1 cellular context compared by ENCODE assay signal in the genomic region with DNA sequence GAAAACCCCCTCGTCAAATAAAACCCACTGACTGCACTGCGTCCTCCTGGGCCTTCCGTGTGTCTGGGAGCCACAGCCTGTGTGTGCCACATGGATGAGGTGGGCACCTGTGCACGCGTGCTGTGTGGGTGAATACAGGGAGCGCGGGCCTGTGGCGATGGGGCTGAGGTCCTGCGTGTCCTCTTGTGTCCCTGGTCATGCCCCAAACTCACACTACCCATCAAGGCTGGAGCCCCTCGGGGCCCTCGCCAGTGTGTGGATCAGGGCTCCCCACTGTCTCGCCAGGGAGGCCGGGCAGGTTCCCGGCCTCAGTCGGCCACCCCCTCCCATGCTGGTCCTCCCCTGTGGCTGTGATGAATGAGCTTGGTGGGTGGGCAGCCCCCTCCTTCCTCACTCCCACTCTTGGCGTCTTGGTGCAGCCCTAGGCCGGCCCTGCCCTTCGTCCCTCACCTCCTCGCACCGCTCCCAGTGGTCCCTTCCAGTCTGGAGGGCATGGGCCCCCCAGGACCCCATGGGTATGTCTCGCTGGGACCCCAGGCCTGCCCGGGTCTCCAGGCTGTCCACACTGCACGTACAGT.
TF ChIP-seq lines count a peak whose summit lies in the region.

No MANE protein-coding gene starts in this region.

TF ChIP-seq in HepG2, 621 proteins besides CTCF, POLR2A, EP300 and RAD21:
- TF ChIP-seq PLRG1 (conservative IDR thresholded peaks at IDR 0.05) (no peak), AGO2 (optimal IDR thresholded peaks at IDR 0.05; ENCODE audit: low read depth, low read length) (peak; percentile 63), MLLT10 (CRISPR knock-in tag; IDR thresholded peaks at IDR 0.05) (no peak), HES4 (CRISPR knock-in tag; IDR thresholded peaks at IDR 0.05; ENCODE audit: borderline replicate concordance) (no peak), SRSF1 (optimal IDR thresholded peaks at IDR 0.05; ENCODE audit: low read depth, low read length) (peak; percentile 18), ZNF816 (CRISPR knock-in tag; IDR thresholded peaks at IDR 0.05; ENCODE audit: borderline replicate concordance) (0 out of 2 replicates have a peak, but pooled peaks have one; percentile 27), POLR2AphosphoS2 (IDR thresholded peaks at IDR 0.05; ENCODE audit: low read depth, low read length) (no peak), MTA1 (CRISPR knock-in tag; IDR thresholded peaks at IDR 0.05; ENCODE audit: borderline replicate concordance) (no peak), PCBP1 (IDR thresholded peaks at IDR 0.05; ENCODE audit: borderline replicate concordance, low read depth, low read length) (peak; percentile 73; the same call in 1 of the 2 replicates), ZNF839 (CRISPR knock-in tag; IDR thresholded peaks at IDR 0.05; ENCODE audit: borderline replicate concordance) (peak; percentile 28; the same call in 1 of the 2 replicates), CEBPG (CRISPR knock-in tag; IDR thresholded peaks at IDR 0.05) (no peak), KAT8 (CRISPR knock-in tag; IDR thresholded peaks at IDR 0.05) (no peak), ELF1 (CRISPR knock-in tag; IDR thresholded peaks at IDR 0.05) (no peak), KMT2B (CRISPR knock-in tag; IDR thresholded peaks at IDR 0.05) (no peak), ZFP36 (IDR thresholded peaks at IDR 0.05; ENCODE audit: borderline replicate concordance, low read depth, low read length, partially characterized antibody) (no peak), ZNF605 (CRISPR knock-in tag; IDR thresholded peaks at IDR 0.05) (0 out of 2 replicates have a peak, but pooled peaks have one; percentile 24), SP140L (CRISPR knock-in tag; IDR thresholded peaks at IDR 0.05; ENCODE audit: borderline replicate concordance) (no peak)
- TF ChIP-seq, protein P1, sequence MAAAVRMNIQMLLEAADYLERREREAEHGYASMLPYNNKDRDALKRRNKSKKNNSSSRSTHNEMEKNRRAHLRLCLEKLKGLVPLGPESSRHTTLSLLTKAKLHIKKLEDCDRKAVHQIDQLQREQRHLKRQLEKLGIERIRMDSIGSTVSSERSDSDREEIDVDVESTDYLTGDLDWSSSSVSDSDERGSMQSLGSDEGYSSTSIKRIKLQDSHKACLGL (CRISPR knock-in tag; IDR thresholded peaks at IDR 0.05) = no peak
- TF ChIP-seq, protein P2, sequence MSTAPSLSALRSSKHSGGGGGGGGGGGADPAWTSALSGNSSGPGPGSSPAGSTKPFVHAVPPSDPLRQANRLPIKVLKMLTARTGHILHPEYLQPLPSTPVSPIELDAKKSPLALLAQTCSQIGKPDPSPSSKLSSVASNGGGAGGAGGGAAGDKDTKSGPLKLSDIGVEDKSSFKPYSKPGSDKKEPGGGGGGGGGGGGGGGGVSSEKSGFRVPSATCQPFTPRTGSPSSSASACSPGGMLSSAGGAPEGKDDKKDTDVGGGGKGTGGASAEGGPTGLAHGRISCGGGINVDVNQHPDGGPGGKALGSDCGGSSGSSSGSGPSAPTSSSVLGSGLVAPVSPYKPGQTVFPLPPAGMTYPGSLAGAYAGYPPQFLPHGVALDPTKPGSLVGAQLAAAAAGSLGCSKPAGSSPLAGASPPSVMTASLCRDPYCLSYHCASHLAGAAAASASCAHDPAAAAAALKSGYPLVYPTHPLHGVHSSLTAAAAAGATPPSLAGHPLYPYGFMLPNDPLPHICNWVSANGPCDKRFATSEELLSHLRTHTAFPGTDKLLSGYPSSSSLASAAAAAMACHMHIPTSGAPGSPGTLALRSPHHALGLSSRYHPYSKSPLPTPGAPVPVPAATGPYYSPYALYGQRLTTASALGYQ (CRISPR knock-in tag; IDR thresholded peaks at IDR 0.05) = no peak
